26 cellular contexts compared by ENCODE assay signal in the genomic region with DNA sequence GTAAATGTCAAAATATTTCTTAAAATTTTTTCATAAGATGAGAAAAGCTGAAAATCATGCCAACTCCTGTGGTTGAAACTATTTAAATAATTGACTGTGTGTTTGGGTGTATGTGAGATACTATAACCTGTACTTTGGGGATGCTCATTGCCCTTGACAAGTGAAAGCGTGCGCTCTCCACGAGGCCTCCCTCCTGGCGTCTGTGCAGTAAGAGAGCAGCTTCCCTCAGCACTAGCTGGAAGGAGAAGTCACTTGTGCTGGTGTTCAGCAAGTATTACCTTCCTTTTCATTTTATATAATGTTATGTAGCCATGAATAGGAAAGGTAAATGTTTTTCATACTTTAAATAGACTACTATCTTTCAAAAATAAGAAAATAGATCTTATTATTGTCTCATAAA.
"Had no signal": no experiment of that assay in that cellular context is flagged by ENCODE, and none has a peak within 500 bp of the region (broad histone marks: within the 10 kb centered on the region; RNA-seq: fewer than 3 reads in every experiment).

No MANE protein-coding gene starts in this region.

- ATAC-seq: effector memory CD8-positive, alpha-beta T cell; esophagus mucosa; foreskin keratinocyte; gastroesophageal sphincter had no signal

- H3K36me3 ChIP-seq: colonic mucosa, esophagus muscularis mucosa, esophagus squamous epithelium, gastrocnemius medialis, gastroesophageal sphincter, heart left ventricle, heart right ventricle had no signal

- H3K4me3 Mint-ChIP-seq: dendritic cell treated with granulocyte-macrophage colony-stimulating factor and Interleukin-4, amounts not matched to agents 40 ng/mL and 50 ng/mL, for 4 days; effector memory CD8-positive, alpha-beta T cell; endodermal cell had no signal

- H3K4me1 ChIP-seq: colonic mucosa, esophagus squamous epithelium, foreskin keratinocyte, gastroesophageal sphincter had no signal

- H3K4me1 Mint-ChIP-seq: endodermal cell had no signal

- H3K27me3 Mint-ChIP-seq: dendritic cell treated with granulocyte-macrophage colony-stimulating factor and Interleukin-4, amounts not matched to agents 40 ng/mL and 50 ng/mL, for 4 days; effector memory CD8-positive, alpha-beta T cell had no signal

- H3K9me3 ChIP-seq: colonic mucosa, esophagus muscularis mucosa, esophagus squamous epithelium, gastroesophageal sphincter had no signal

- H3K4me3 ChIP-seq: colonic mucosa, coronary artery, dorsolateral prefrontal cortex, esophagus muscularis mucosa, esophagus squamous epithelium, gastrocnemius medialis, gastroesophageal sphincter, heart left ventricle, heart right ventricle had no signal

- FAIRE-seq: colon, endothelial cell of umbilical vein had no signal

- H3K9me3 Mint-ChIP-seq: dendritic cell treated with granulocyte-macrophage colony-stimulating factor and Interleukin-4, amounts not matched to agents 40 ng/mL and 50 ng/mL, for 4 days; effector memory CD8-positive, alpha-beta T cell had no signal

- H3K27ac ChIP-seq: colonic mucosa, coronary artery, dorsolateral prefrontal cortex, epithelial cell of prostate, esophagus muscularis mucosa, esophagus squamous epithelium, foreskin keratinocyte, gastrocnemius medialis, gastroesophageal sphincter, heart left ventricle, heart right ventricle had no signal

- H3K27me3 ChIP-seq: colonic mucosa, dorsolateral prefrontal cortex, esophagus muscularis mucosa, esophagus squamous epithelium, gastrocnemius medialis, gastroesophageal sphincter, heart left ventricle, heart right ventricle had no signal

- H3K27ac Mint-ChIP-seq: dendritic cell treated with granulocyte-macrophage colony-stimulating factor and Interleukin-4, amounts not matched to agents 40 ng/mL and 50 ng/mL, for 4 days; effector memory CD8-positive, alpha-beta T cell; endodermal cell had no signal

- DNase-seq: colonic mucosa; cortex of kidney; dermis blood vessel endothelial cell; dorsolateral prefrontal cortex; effector CD4-positive, alpha-beta T cell; effector CD8-positive, alpha-beta T cell; effector memory CD4-positive, alpha-beta T cell; effector memory CD8-positive, alpha-beta T cell; endodermal cell; erythroblast; esophagus squamous epithelium; foreskin fibroblast; foreskin keratinocyte; foreskin melanocyte; gastrocnemius medialis; head of caudate nucleus; heart left ventricle; heart right ventricle had no signal
